ENCODE assay signal across 8 cellular contexts in genomic region chr1:13960376-13960987, GRCh38.
A peak's percentile ranks its signal among the peaks of the same experiment; 100 is the strongest.
DNase-seq lines count a peak whose midpoint lies in the region; ATAC-seq and TF ChIP-seq lines count a peak whose summit lies in the region.

No MANE protein-coding gene starts in this region.

- H3K36me3 ChIP-seq in heart left ventricle (no peaks in the 10 kb centered on the region), prostate gland (no peaks in the 10 kb centered on the region)

- H3K27me3 ChIP-seq in heart left ventricle (peaks cover 0 to 30% (median under 1%) of the 10 kb centered on the region in 9 donors), prostate gland (replicated peaks; ENCODE audit: insufficient read depth) (no peaks in the 10 kb centered on the region)

- intact Hi-C loops in heart left ventricle (cut with DNase I) (loop anchor here in 8 of 10 donors (1.0 to 10.0 kb wide), 7 partner anchors 133 to 1142 kb away; no protein-coding TSS in a partner anchor), prostate gland (cut with DNase I) (loop anchor here (5.0 kb wide), 1 partner anchor 538 kb away; no protein-coding TSS in a partner anchor)

- H3K9me3 ChIP-seq in heart left ventricle (no peaks in the 10 kb centered on the region), prostate gland (no peaks in the 10 kb centered on the region)

- 10 to 13% (median 11%) methylated on average over 12 of the region's 12 CpGs for WGBS in heart left ventricle, 4 donors
- WGBS in prostate gland: 12% methylated on average over 12 of the region's 12 CpGs

- H3K27me3 Mint-ChIP-seq in activated naive CD8-positive, alpha-beta T cell treated with anti-CD3 and anti-CD28 coated beads, Interleukin-2, amount 50 U/mL, for 24 hours: peaks cover 42% of the 10 kb centered on the region

- H3K4me1 ChIP-seq in heart left ventricle (no peaks in the 10 kb centered on the region), prostate gland (replicated peaks) (no peaks in the 10 kb centered on the region)

- H3K4me3 ChIP-seq in heart left ventricle (no peak overlapping the region), prostate gland (no peak overlapping the region)

- H3K27ac Mint-ChIP-seq in activated naive CD8-positive, alpha-beta T cell treated with anti-CD3 and anti-CD28 coated beads, Interleukin-2, amount 50 U/mL, for 24 hours: no peak overlapping the region

- no peak overlapping the region for H3K4me3 Mint-ChIP-seq in activated naive CD8-positive, alpha-beta T cell treated with anti-CD3 and anti-CD28 coated beads, Interleukin-2, amount 50 U/mL, for 24 hours

- H3K36me3 Mint-ChIP-seq in activated naive CD8-positive, alpha-beta T cell treated with anti-CD3 and anti-CD28 coated beads, Interleukin-2, amount 50 U/mL, for 24 hours (ENCODE audit: low read depth): no peaks in the 10 kb centered on the region

- H3K27ac ChIP-seq in heart left ventricle: no peak overlapping the region
- no peak overlapping the region for H3K27ac ChIP-seq in prostate gland

- DNase-seq in DMS79 treated with DMSO at 0.1 percent for 48 hours (lab: John Stamatoyannopoulos, UW): peak; percentile 67
- DNase-seq in HuH-7 (ENCODE audit: low spot score): peak; percentile 61
- DNase-seq in activated naive CD8-positive, alpha-beta T cell treated with anti-CD3 and anti-CD28 coated beads, Interleukin-2, amount 50 U/mL, for 24 hours: peak; percentile 73
- DNase-seq in heart left ventricle: peak; percentile 36 to 74 (median 60)
- DNase-seq in prostate gland (ENCODE audit: low spot score): peak; percentile 64

- TF ChIP-seq CTCF in heart left ventricle (IDR thresholded peaks at IDR 0.05): peak; percentile 91 to 99 (median 96)
- TF ChIP-seq CTCF in prostate gland (IDR thresholded peaks at IDR 0.05): peak; percentile 89 to 94 (median 93)

- ATAC-seq in SK-N-SH treated with all-trans-retinoic acid at 6 μM for 48 hours: peak; percentile 92
- peak; percentile 28 for ATAC-seq in activated naive CD8-positive, alpha-beta T cell treated with anti-CD3 and anti-CD28 coated beads, Interleukin-2, amount 50 U/mL, for 24 hours
- ATAC-seq in heart left ventricle: peak in 3 of 4 donors; percentile 66 to 83 (median 77)
- ATAC-seq in GM21723 (IDR thresholded peaks at IDR 0.05; ENCODE audit: unreplicated experiment): no peak
- no peak for ATAC-seq in HG03045 (IDR thresholded peaks at IDR 0.05; ENCODE audit: unreplicated experiment)

- H3K4me1 Mint-ChIP-seq in activated naive CD8-positive, alpha-beta T cell treated with anti-CD3 and anti-CD28 coated beads, Interleukin-2, amount 50 U/mL, for 24 hours: no peaks in the 10 kb centered on the region

- no peaks in the 10 kb centered on the region for H3K9me3 Mint-ChIP-seq in activated naive CD8-positive, alpha-beta T cell treated with anti-CD3 and anti-CD28 coated beads, Interleukin-2, amount 50 U/mL, for 24 hours

- TF ChIP-seq POLR2A in heart left ventricle (IDR thresholded peaks at IDR 0.05): no peak
- no peak for TF ChIP-seq POLR2A in prostate gland (IDR thresholded peaks at IDR 0.05)

TF ChIP-seq in SK-N-SH treated with all-trans-retinoic acid at 6 μM for 48 hours, 23 proteins besides CTCF, POLR2A, EP300 and RAD21:
- TF ChIP-seq ARNTL (CRISPR knock-in tag; IDR thresholded peaks at IDR 0.05; ENCODE audit: borderline replicate concordance, low read depth): no peak
- TF ChIP-seq PPARA (CRISPR knock-in tag; IDR thresholded peaks at IDR 0.05; ENCODE audit: borderline replicate concordance): no peak
- no peak for TF ChIP-seq BACH2 (CRISPR knock-in tag; IDR thresholded peaks at IDR 0.05; ENCODE audit: borderline replicate concordance)
- no peak for TF ChIP-seq OSR1 (CRISPR knock-in tag; IDR thresholded peaks at IDR 0.05)
- no peak for TF ChIP-seq ZNF8 (CRISPR knock-in tag; IDR thresholded peaks at IDR 0.05)
- no peak for TF ChIP-seq GLIS3 (CRISPR knock-in tag; IDR thresholded peaks at IDR 0.05)
- no peak for TF ChIP-seq PATZ1 (CRISPR knock-in tag; IDR thresholded peaks at IDR 0.05; ENCODE audit: borderline replicate concordance)
- TF ChIP-seq POU6F1 (CRISPR knock-in tag; IDR thresholded peaks at IDR 0.05; ENCODE audit: borderline replicate concordance, low read depth): no peak
- no peak for TF ChIP-seq TCF4 (CRISPR knock-in tag; IDR thresholded peaks at IDR 0.05; ENCODE audit: borderline replicate concordance)
- TF ChIP-seq CSDC2 (CRISPR knock-in tag; IDR thresholded peaks at IDR 0.05): no peak
- no peak for TF ChIP-seq RARB (CRISPR knock-in tag; IDR thresholded peaks at IDR 0.05)
- TF ChIP-seq ZNF70 (CRISPR knock-in tag; IDR thresholded peaks at IDR 0.05): no peak
- TF ChIP-seq ZFP3 (CRISPR knock-in tag; IDR thresholded peaks at IDR 0.05): no peak
- no peak for TF ChIP-seq TOX (CRISPR knock-in tag; IDR thresholded peaks at IDR 0.05; ENCODE audit: borderline replicate concordance)
- TF ChIP-seq ISL1 (CRISPR knock-in tag; IDR thresholded peaks at IDR 0.05): no peak
- TF ChIP-seq ZFP30 (CRISPR knock-in tag; IDR thresholded peaks at IDR 0.05): no peak
- TF ChIP-seq CSRNP3 (CRISPR knock-in tag; IDR thresholded peaks at IDR 0.05): no peak
- TF ChIP-seq SNAI2 (CRISPR knock-in tag; IDR thresholded peaks at IDR 0.05): no peak

Comparison
In these comparisons a context has a peak if more than half of its experiments do, and no peak if none do; other contexts are left out.
1. ATAC-seq: peak in SK-N-SH treated with all-trans-retinoic acid at 6 μM for 48 hours (single experiment), activated naive CD8-positive, alpha-beta T cell treated with anti-CD3 and anti-CD28 coated beads, Interleukin-2, amount 50 U/mL, for 24 hours (single experiment) and heart left ventricle (3 of 4); none in GM21723 (single experiment) and HG03045 (single experiment).
2. Peak in every context shown above with its lines, with median percentiles within 50 percentile points of each other: DNase-seq.